Comparison of ENCODE assay signal across 1 cellular context in the genomic region with DNA sequence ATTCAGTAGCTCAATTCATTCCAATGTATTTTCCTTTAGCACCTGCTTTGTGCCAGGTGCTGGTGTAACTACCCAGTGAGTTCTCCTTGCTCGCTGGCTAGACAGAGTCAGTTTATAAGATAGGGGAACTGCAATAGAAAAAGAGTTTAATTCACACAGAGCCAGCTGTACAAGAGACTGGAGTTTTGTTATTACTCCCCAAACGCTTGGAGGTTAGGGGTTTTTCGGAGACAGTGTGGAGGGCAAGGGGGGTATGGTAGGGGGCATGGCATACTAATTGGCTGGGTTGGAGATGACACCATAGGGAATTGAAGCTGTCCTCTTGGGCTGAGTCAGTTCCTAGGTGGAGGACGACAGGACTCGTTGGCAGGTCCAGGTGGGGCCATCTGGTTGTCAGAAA.
TF ChIP-seq lines count a peak whose summit lies in the region.

No MANE protein-coding gene starts in this region.

TF ChIP-seq in GM12878, 131 proteins besides CTCF, POLR2A, EP300 and RAD21 (continues in another document):
- peak; percentile 39 for TF ChIP-seq SP1 (IDR thresholded peaks at IDR 0.05; ENCODE audit: low read depth, low read length)
- TF ChIP-seq, protein P1, sequence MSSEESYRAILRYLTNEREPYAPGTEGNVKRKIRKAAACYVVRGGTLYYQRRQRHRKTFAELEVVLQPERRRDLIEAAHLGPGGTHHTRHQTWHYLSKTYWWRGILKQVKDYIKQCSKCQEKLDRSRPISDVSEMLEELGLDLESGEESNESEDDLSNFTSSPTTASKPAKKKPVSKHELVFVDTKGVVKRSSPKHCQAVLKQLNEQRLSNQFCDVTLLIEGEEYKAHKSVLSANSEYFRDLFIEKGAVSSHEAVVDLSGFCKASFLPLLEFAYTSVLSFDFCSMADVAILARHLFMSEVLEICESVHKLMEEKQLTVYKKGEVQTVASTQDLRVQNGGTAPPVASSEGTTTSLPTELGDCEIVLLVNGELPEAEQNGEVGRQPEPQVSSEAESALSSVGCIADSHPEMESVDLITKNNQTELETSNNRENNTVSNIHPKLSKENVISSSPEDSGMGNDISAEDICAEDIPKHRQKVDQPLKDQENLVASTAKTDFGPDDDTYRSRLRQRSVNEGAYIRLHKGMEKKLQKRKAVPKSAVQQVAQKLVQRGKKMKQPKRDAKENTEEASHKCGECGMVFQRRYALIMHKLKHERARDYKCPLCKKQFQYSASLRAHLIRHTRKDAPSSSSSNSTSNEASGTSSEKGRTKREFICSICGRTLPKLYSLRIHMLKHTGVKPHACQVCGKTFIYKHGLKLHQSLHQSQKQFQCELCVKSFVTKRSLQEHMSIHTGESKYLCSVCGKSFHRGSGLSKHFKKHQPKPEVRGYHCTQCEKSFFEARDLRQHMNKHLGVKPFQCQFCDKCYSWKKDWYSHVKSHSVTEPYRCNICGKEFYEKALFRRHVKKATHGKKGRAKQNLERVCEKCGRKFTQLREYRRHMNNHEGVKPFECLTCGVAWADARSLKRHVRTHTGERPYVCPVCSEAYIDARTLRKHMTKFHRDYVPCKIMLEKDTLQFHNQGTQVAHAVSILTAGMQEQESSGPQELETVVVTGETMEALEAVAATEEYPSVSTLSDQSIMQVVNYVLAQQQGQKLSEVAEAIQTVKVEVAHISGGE (CRISPR knock-in tag; IDR thresholded peaks at IDR 0.05) = no peak
- peak; percentile 62 for TF ChIP-seq TCF12 (IDR thresholded peaks at IDR 0.05; ENCODE audit: low read depth, low read length)
- peak; percentile 81 for TF ChIP-seq ATF2 (IDR thresholded peaks at IDR 0.05; ENCODE audit: low read length)
- TF ChIP-seq NR2C1 (IDR thresholded peaks at IDR 0.05) = no peak
- 0 out of 2 replicates have a peak, but pooled peaks have one; percentile 43 for TF ChIP-seq CHD2 (IDR thresholded peaks at IDR 0.05; ENCODE audit: borderline replicate concordance, low read depth, low read length)
- TF ChIP-seq TCF3 (IDR thresholded peaks at IDR 0.05; ENCODE audit: borderline replicate concordance, insufficient read depth, low read depth, low read length) = peak; percentile 56; the same call in 1 of the 2 replicates
- TF ChIP-seq EED (IDR thresholded peaks at IDR 0.05; ENCODE audit: low read depth) = peak; percentile 89
- TF ChIP-seq SRF (IDR thresholded peaks at IDR 0.05; ENCODE audit: low read depth in 2 of 2, low read length in 2 of 2) = 0 out of 4 replicates have a peak, but pooled peaks of 1 of the 2 experiments have one; percentile 27
- TF ChIP-seq PAX5 (IDR thresholded peaks at IDR 0.05; ENCODE audit: borderline replicate concordance, low read depth, low read length) = peak; percentile 56; the same call in 1 of the 2 replicates
- TF ChIP-seq IKZF1 (conservative IDR thresholded peaks at IDR 0.05) = peak; percentile 81
- TF ChIP-seq BCL3 (IDR thresholded peaks at IDR 0.05; ENCODE audit: borderline replicate concordance, insufficient read depth, low read depth, low read length, poor library complexity, severe bottlenecking) = peak; percentile 85
- TF ChIP-seq, protein P2, sequence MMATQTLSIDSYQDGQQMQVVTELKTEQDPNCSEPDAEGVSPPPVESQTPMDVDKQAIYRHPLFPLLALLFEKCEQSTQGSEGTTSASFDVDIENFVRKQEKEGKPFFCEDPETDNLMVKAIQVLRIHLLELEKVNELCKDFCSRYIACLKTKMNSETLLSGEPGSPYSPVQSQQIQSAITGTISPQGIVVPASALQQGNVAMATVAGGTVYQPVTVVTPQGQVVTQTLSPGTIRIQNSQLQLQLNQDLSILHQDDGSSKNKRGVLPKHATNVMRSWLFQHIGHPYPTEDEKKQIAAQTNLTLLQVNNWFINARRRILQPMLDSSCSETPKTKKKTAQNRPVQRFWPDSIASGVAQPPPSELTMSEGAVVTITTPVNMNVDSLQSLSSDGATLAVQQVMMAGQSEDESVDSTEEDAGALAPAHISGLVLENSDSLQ (IDR thresholded peaks at IDR 0.05) = 0 out of 2 replicates have a peak, but pooled peaks have one; percentile 3
- TF ChIP-seq BMI1 (IDR thresholded peaks at IDR 0.05; ENCODE audit: borderline replicate concordance) = 0 out of 2 replicates have a peak, but pooled peaks have one; percentile 40
- TF ChIP-seq KLF5 (IDR thresholded peaks at IDR 0.05; ENCODE audit: partially characterized antibody) = no peak
- peak; percentile 73 for TF ChIP-seq GATAD2B (conservative IDR thresholded peaks at IDR 0.05; ENCODE audit: low read depth)
- peak; percentile 83 for TF ChIP-seq MEF2B (IDR thresholded peaks at IDR 0.05; ENCODE audit: partially characterized antibody, poor library complexity, severe bottlenecking)
- peak; percentile 62 for TF ChIP-seq CREM (IDR thresholded peaks at IDR 0.05; ENCODE audit: low read depth)
- TF ChIP-seq KAT2A (conservative IDR thresholded peaks at IDR 0.05; ENCODE audit: control insufficient read depth, low read depth, low read length) = no peak
- peak; percentile 67; the same call in 1 of the 2 replicates for TF ChIP-seq ZBED1 (IDR thresholded peaks at IDR 0.05; ENCODE audit: borderline replicate concordance)
- TF ChIP-seq IRF4 (IDR thresholded peaks at IDR 0.05; ENCODE audit: low read depth, low read length) = peak; percentile 65; the same call in 1 of the 2 replicates
- no peak for TF ChIP-seq LARP7 (IDR thresholded peaks at IDR 0.05)
- peak; percentile 65 for TF ChIP-seq ATF7 (IDR thresholded peaks at IDR 0.05; ENCODE audit: low read depth)
- no peak for TF ChIP-seq PML (IDR thresholded peaks at IDR 0.05; ENCODE audit: low read length)
- TF ChIP-seq JUNB (IDR thresholded peaks at IDR 0.05) = peak; percentile 83
- TF ChIP-seq PAX8 (IDR thresholded peaks at IDR 0.05) = no peak
- peak; percentile 93 for TF ChIP-seq MTA2 (IDR thresholded peaks at IDR 0.05; ENCODE audit: low read depth)
- TF ChIP-seq SKIL (IDR thresholded peaks at IDR 0.05; ENCODE audit: low read depth, poor library complexity, severe bottlenecking) = peak; percentile 44
- peak in 1 of 2 experiments; percentile 50; a peak in 1 of 4 replicates for TF ChIP-seq ETV6 (conservative IDR thresholded peaks at IDR 0.05 in 1 of 2, IDR thresholded peaks at IDR 0.05 in 1 of 2; ENCODE audit: borderline replicate concordance in 1 of 2, low read depth in 1 of 2)
- no peak for TF ChIP-seq MTA3 (IDR thresholded peaks at IDR 0.05; ENCODE audit: borderline replicate concordance, low read length)
- no peak for TF ChIP-seq SUPT20H (IDR thresholded peaks at IDR 0.05; ENCODE audit: borderline replicate concordance, control insufficient read depth, low read depth, low read length)
- no peak for TF ChIP-seq ZBTB33 (IDR thresholded peaks at IDR 0.05)
- TF ChIP-seq RCOR1 (conservative IDR thresholded peaks at IDR 0.05; ENCODE audit: low read depth, low read length) = no peak
- peak; percentile 79 for TF ChIP-seq NR2F1 (conservative IDR thresholded peaks at IDR 0.05)
- TF ChIP-seq SMAD5 (IDR thresholded peaks at IDR 0.05; ENCODE audit: low read depth) = no peak
- TF ChIP-seq SUZ12 (IDR thresholded peaks at IDR 0.05; ENCODE audit: unreplicated experiment) = no peak
- 0 out of 2 replicates have a peak, but pooled peaks have one; percentile 10 for TF ChIP-seq MEF2A (IDR thresholded peaks at IDR 0.05; ENCODE audit: insufficient read depth, low read depth, low read length)
- no peak for TF ChIP-seq CEBPB (IDR thresholded peaks at IDR 0.05; ENCODE audit: borderline replicate concordance in 1 of 2, low read depth in 2 of 2, low read length in 2 of 2)
- no peak for TF ChIP-seq ZNF687 (IDR thresholded peaks at IDR 0.05)
- TF ChIP-seq BCL11A (IDR thresholded peaks at IDR 0.05; ENCODE audit: low read depth, low read length) = peak; percentile 90
- no peak for TF ChIP-seq HDGF (IDR thresholded peaks at IDR 0.05)
- TF ChIP-seq RUNX3 (IDR thresholded peaks at IDR 0.05; ENCODE audit: low read length) = peak; percentile 80
- no peak for TF ChIP-seq SMAD1 (IDR thresholded peaks at IDR 0.05; ENCODE audit: low read depth, partially characterized antibody)
- peak; percentile 83; the same call in 1 of the 3 replicates for TF ChIP-seq POU2F2 (IDR thresholded peaks at IDR 0.05; ENCODE audit: borderline replicate concordance, low read depth, low read length)
- peak; percentile 84 for TF ChIP-seq RELA (IDR thresholded peaks at IDR 0.05; ENCODE audit: borderline replicate concordance, partially characterized antibody)
- 0 out of 2 replicates have a peak, but pooled peaks have one; percentile 29 for TF ChIP-seq CREB1 (IDR thresholded peaks at IDR 0.05; ENCODE audit: low read depth)
- TF ChIP-seq EZH2 (IDR thresholded peaks at IDR 0.05; ENCODE audit: borderline replicate concordance, control insufficient read depth, low read depth, low read length) = no peak
- peak; percentile 84 to 87 for TF ChIP-seq IKZF2 (IDR thresholded peaks at IDR 0.05)
- TF ChIP-seq NFIC (IDR thresholded peaks at IDR 0.05; ENCODE audit: low read depth, low read length) = peak; percentile 86
